Comparison of ENCODE assay signal across 9 cellular contexts in genomic region chr4:104815593-104816156, GRCh38.
DNase-seq lines count a peak whose midpoint lies in the region; ATAC-seq and TF ChIP-seq lines count a peak whose summit lies in the region.
"Had no signal": no experiment of that assay in that cellular context is flagged by ENCODE, and none has a peak within 500 bp of the region (broad histone marks: within the 10 kb centered on the region; RNA-seq: fewer than 3 reads in every experiment).

No MANE protein-coding gene starts in this region.

- peak; percentile 2 for DNase-seq in fibroblast of mammary gland (ENCODE audit: low read depth)
- DNase-seq in CD1c-positive myeloid dendritic cell (ENCODE audit: extremely low spot score): no peak
- DNase-seq in iPS-NIHi7 (ENCODE audit: extremely low spot score): no peak
- DNase-seq in activated naive CD4-positive, alpha-beta T cell treated with anti-CD3 and anti-CD28 coated beads, Interleukin-2, amount 50 U/mL, for 16 hours: no peak
- DNase-seq: activated T-cell treated with anti-CD3 and anti-CD28 coated beads, Interleukin-2, amount 50 U/mL, for 72 hours had no signal

- ATAC-seq in GM18873 (IDR thresholded peaks at IDR 0.05; ENCODE audit: low FRiP score, unreplicated experiment) (peak; percentile 55), HG02588 (IDR thresholded peaks at IDR 0.05; ENCODE audit: unreplicated experiment) (peak; percentile 71), HG03571 (IDR thresholded peaks at IDR 0.05; ENCODE audit: unreplicated experiment) (peak; percentile 71), HG03354 (IDR thresholded peaks at IDR 0.05; ENCODE audit: poor library complexity, severe bottlenecking, unreplicated experiment) (no peak)
- ATAC-seq: activated T-cell treated with anti-CD3 and anti-CD28 coated beads, Interleukin-2, amount 50 U/mL, for 72 hours had no signal

- no peak for TF ChIP-seq CTCF in fibroblast of mammary gland (conservative IDR thresholded peaks at IDR 0.05; ENCODE audit: control insufficient read depth, insufficient read depth, low read depth, low read length)

- no peak overlapping the region for H3K4me3 ChIP-seq in fibroblast of mammary gland (ENCODE audit: control insufficient read depth, low read depth, low read length)
